ENCODE assay signal across 8 cellular contexts in genomic region chr1:156600733-156601121, GRCh38. TPM values are rescaled to one million over a fixed set of nuclear protein-coding genes. Genes with fewer than 3 reads are reported as not detected.
A peak's percentile ranks its signal among the peaks of the same experiment; 100 is the strongest.
DNase-seq lines count a peak whose midpoint lies in the region; ATAC-seq and TF ChIP-seq lines count a peak whose summit lies in the region.

No MANE protein-coding gene starts in this region.

- H3K27ac ChIP-seq in HL-60 (replicated peaks), result peak overlapping the region; percentile 82
- H3K27ac ChIP-seq in breast epithelium, result peak overlapping the region; percentile 70 to 76
- H3K27ac ChIP-seq in mesodermal cell (ENCODE audit: low read depth, low read length, severe bottlenecking), result peak overlapping the region; percentile 85

- intact Hi-C loops in breast epithelium (cut with DNase I; ENCODE audit: low total_unique reads), result loop anchor here (10.0 kb wide), 1 partner anchor 146 kb away; no protein-coding TSS in a partner anchor

- 1 to 5% methylated on average over 12 to 13 of the region's 13 CpGs for WGBS in mesodermal cell (ENCODE audit: insufficient coverage in 2 of 2), 2 experiments

- H3K9me3 ChIP-seq in breast epithelium (no peaks in the 10 kb centered on the region), mesodermal cell (ENCODE audit: control insufficient read depth, low read length) (no peaks in the 10 kb centered on the region)

- H3K27me3 ChIP-seq in HL-60 (ENCODE audit: insufficient read depth, poor library complexity, severe bottlenecking) (no peaks in the 10 kb centered on the region), breast epithelium (no peaks in the 10 kb centered on the region)

- H3K4me3 ChIP-seq in HL-60 (replicated peaks; ENCODE audit: insufficient read depth, low read length) (peak overlapping the region; percentile 84), breast epithelium (peak overlapping the region; percentile 56 to 84 (median 69)), mesodermal cell (ENCODE audit: extremely low read depth, insufficient read depth, low read length, poor library complexity, severe bottlenecking) (peak overlapping the region; percentile 75)

- TF ChIP-seq POLR2A in breast epithelium (IDR thresholded peaks at IDR 0.05), result no peak

- H3K36me3 ChIP-seq in breast epithelium (no peaks in the 10 kb centered on the region), mesodermal cell (ENCODE audit: control insufficient read depth, insufficient read depth, low read length) (peaks cover 40% of the 10 kb centered on the region)

- TF ChIP-seq CTCF in HL-60 (IDR thresholded peaks at IDR 0.05; ENCODE audit: insufficient read depth, low read length) (no peak), breast epithelium (IDR thresholded peaks at IDR 0.05) (no peak)

- no peak for ATAC-seq in HG03159 (IDR thresholded peaks at IDR 0.05; ENCODE audit: unreplicated experiment)
- no peak for ATAC-seq in HG03457 (IDR thresholded peaks at IDR 0.05; ENCODE audit: unreplicated experiment)

- DNase-seq in A172 (ENCODE audit: low spot score), result peak; percentile 60
- no peak for DNase-seq in HL-60 (ENCODE audit: low read depth in 1 of 2, low spot score in 1 of 2)
- no peak for DNase-seq in breast epithelium (ENCODE audit: low spot score in 2 of 2)
- DNase-seq in SHP77 treated with DMSO at 0.1 percent for 48 hours (lab: John Stamatoyannopoulos, UW), result no peak
- DNase-seq in iPS-NIHi11 (ENCODE audit: low spot score), result no peak

- peaks cover 0 to 6% of the 10 kb centered on the region in 2 donors for H3K4me1 ChIP-seq in breast epithelium
- no peaks in the 10 kb centered on the region for H3K4me1 ChIP-seq in mesodermal cell (ENCODE audit: control insufficient read depth, insufficient read depth, low read length, poor library complexity, severe bottlenecking)

RNA-seq across cellular contexts. Expression of gene GPATCH4, which starts 0.6 kb away (rescaled TPM):
- total RNA-seq in A172 (2014; rRNA removed; shearing (Covaris generic)), result 53.1 and 54.1 TPM in 2 replicates
- 10 to 100 TPM; 20.2 to 31.1 (median 23.7) TPM for total RNA-seq in breast epithelium
- 11.3 TPM for polyA plus RNA-seq in mesodermal cell (2013, experiment 1 of 2)
- polyA plus RNA-seq in mesodermal cell (2013, experiment 2 of 2), result 11.3 TPM

RNA-seq across cellular contexts. Expression of gene NAXE, which starts 9.2 kb away (rescaled TPM):
- 174 and 204 TPM in 2 replicates for total RNA-seq in A172 (2014; rRNA removed; shearing (Covaris generic))
- total RNA-seq in breast epithelium, result 10 to 100 TPM; 70.4 to 90.5 (median 75.5) TPM
- 70.4 TPM for polyA plus RNA-seq in mesodermal cell (2013, experiment 1 of 2)
- 60.0 TPM for polyA plus RNA-seq in mesodermal cell (2013, experiment 2 of 2)

RNA-seq across cellular contexts. Expression of gene HAPLN2, which starts 18.5 kb away (rescaled TPM):
- total RNA-seq in A172 (2014; rRNA removed; shearing (Covaris generic)), result 0.26 TPM in 1 of 2 replicates, not detected in the other
- total RNA-seq in breast epithelium, result not detected
- 0.52 TPM for polyA plus RNA-seq in mesodermal cell (2013, experiment 1 of 2)
- polyA plus RNA-seq in mesodermal cell (2013, experiment 2 of 2), result not detected

RNA-seq across cellular contexts. Expression of gene TTC24, which starts 21.2 kb away (rescaled TPM):
- total RNA-seq in A172 (2014; rRNA removed; shearing (Covaris generic)), result not detected in 2 replicates
- total RNA-seq in breast epithelium, result not detected
- polyA plus RNA-seq in mesodermal cell (2013, experiment 1 of 2), result not detected
- not detected for polyA plus RNA-seq in mesodermal cell (2013, experiment 2 of 2)

RNA-seq across cellular contexts. Expression of gene IQGAP3, which starts 28.4 kb away (rescaled TPM):
- total RNA-seq in A172 (2014; rRNA removed; shearing (Covaris generic)), result 58.9 and 66.2 TPM in 2 replicates
- 1 to 10 TPM in 1 of 3 donors, under 1 TPM in 2; under 0.01 to 1.4 (median 0.15) TPM for total RNA-seq in breast epithelium
- 23.7 TPM for polyA plus RNA-seq in mesodermal cell (2013, experiment 1 of 2)
- polyA plus RNA-seq in mesodermal cell (2013, experiment 2 of 2), result 23.2 TPM
